In the genomic region with DNA sequence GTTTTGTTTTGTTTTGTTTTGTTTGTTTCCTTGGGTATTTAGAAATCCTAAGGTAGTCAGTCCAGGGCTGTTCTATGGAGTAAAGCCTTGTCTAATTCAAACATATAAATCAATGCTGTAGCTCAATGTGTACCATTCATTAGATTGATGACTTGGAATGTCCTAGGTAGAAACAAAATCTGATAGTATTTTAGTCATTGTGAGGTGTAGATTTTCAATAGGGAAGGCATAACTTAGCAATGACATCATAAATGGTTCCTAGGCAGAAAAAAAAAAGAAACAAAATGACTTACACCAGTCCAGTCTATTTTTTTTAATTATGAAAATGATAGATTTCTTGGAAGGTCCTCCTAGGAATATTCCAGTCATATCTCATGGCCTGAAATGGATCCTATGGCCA, we compare ENCODE assay signal across 21 cellular contexts.
"Had no signal": no experiment of that assay in that cellular context is flagged by ENCODE, and none has a peak within 500 bp of the region (broad histone marks: within the 10 kb centered on the region; RNA-seq: fewer than 3 reads in every experiment).

No MANE protein-coding gene starts in this region.

- H3K27ac ChIP-seq: heart right ventricle, left ventricle myocardium inferior, prostate gland, stomach, suprapubic skin, transverse colon, WERI-Rb-1 had no signal

- ATAC-seq: activated CD8-positive, alpha-beta memory T cell treated with anti-CD3 and anti-CD28 coated beads, Interleukin-2, amount 10 ng/mL, durations not matched to agents 7 days and 5 days; activated CD8-positive, alpha-beta T cell treated with anti-CD3 and anti-CD28 coated beads for 36 hours; effector memory CD8-positive, alpha-beta T cell; heart right ventricle; natural killer cell; right cardiac atrium; stimulated activated effector memory CD8-positive, alpha-beta T cell treated with anti-CD3 and anti-CD28 coated beads, Interleukin-12 subunit alpha, Interleukin-12 subunit beta, amount 100 ng/mL, for 72 hours; T-cell had no signal

- H3K4me3 ChIP-seq: heart right ventricle, left ventricle myocardium inferior, prostate gland, stomach, suprapubic skin, transverse colon had no signal

- H3K27me3 ChIP-seq: heart right ventricle, stomach, suprapubic skin, transverse colon had no signal

- H3K9me3 ChIP-seq: heart right ventricle, left ventricle myocardium inferior, prostate gland, stomach, suprapubic skin, transverse colon had no signal

- H3K4me1 ChIP-seq: left ventricle myocardium inferior, prostate gland, stomach, suprapubic skin, transverse colon had no signal

- H3K36me3 ChIP-seq: heart right ventricle, left ventricle myocardium inferior, prostate gland, stomach, suprapubic skin, transverse colon, WERI-Rb-1 had no signal

- DNase-seq: activated CD4-positive, alpha-beta T cell treated with anti-CD3 and anti-CD28 coated beads, Interleukin-2, amount 10 ng/mL, durations not matched to agents 7 days and 5 days; activated CD4-positive, CD25-positive, alpha-beta regulatory T cell treated with anti-CD3 and anti-CD28 coated beads, Interleukin-2, amount 50 U/mL, for 72 hours; activated CD8-positive, alpha-beta memory T cell treated with anti-CD3 and anti-CD28 coated beads, Interleukin-2, amount 10 ng/mL, durations not matched to agents 7 days and 5 days; activated CD8-positive, alpha-beta T cell treated with anti-CD3 and anti-CD28 coated beads for 36 hours; activated effector memory CD4-positive, alpha-beta T cell treated with anti-CD3 and anti-CD28 coated beads, Interleukin-2, amount 50 U/mL, for 16 hours; activated naive CD4-positive, alpha-beta T cell treated with anti-CD3 and anti-CD28 coated beads, Interleukin-2, amount 10 ng/mL, durations not matched to agents 7 days and 5 days; activated T-cell treated with anti-CD3 and anti-CD28 coated beads for 4 hours; central memory CD4-positive, alpha-beta T cell; effector memory CD8-positive, alpha-beta T cell; heart right ventricle; left ventricle myocardium inferior; natural killer cell; right cardiac atrium; stimulated activated CD4-positive, alpha-beta T cell treated with anti-CD3 and anti-CD28 coated beads, Interleukin-12 subunit alpha, Interleukin-12 subunit beta, amount 100 ng/mL, for 4 hours; stomach; T-cell; transverse colon; WERI-Rb-1 had no signal
